Comparison of ENCODE assay signal across 8 cellular contexts in the genomic region with DNA sequence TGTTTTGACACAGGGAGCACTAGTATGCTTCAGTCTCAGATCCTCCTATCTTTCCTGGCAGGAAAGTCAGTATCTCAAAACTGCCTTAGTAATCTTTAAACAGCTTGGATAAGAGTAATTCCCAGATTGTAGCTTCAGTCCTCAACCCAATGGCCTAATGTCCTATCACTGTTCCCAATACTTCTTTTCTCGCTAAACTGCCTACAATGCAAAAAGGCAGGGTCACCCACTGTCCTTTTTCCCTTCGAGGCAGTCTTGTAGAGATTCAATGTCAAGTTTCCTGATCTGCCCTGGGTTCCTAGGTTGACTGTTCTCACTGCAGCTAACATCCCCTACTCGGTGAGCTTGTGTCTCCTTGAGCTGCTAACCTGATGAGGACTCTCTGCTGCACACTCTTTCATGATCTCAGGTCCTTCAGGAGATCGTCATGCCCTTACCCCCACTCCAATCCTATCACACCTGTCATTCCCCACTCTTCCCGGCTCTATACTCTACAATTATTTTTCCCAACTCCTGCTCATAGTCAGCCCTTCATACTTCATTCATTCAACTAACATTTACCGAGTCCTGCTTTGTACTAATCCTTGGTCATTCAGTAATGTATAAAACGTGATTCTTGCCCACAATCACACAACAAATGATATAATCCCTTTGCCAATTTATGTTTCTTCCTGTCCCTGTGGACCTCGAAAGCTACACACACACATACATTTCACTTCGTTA. TPM values are rescaled to one million over a fixed set of nuclear protein-coding genes. Genes with fewer than 3 reads are reported as not detected.
DNase-seq lines count a peak whose midpoint lies in the region; ATAC-seq and TF ChIP-seq lines count a peak whose summit lies in the region.

No MANE protein-coding gene starts in this region.

- H3K36me3 ChIP-seq in BJ (ENCODE audit: control insufficient read depth, insufficient read depth, low read length) (peaks cover 2% of the 10 kb centered on the region; the same call in 1 of the 2 replicates), HUES48 (ENCODE audit: control insufficient read depth, insufficient read depth, low read length) (peaks cover 32% of the 10 kb centered on the region), muscle layer of colon (ENCODE audit: insufficient read depth, low read length) (no peaks in the 10 kb centered on the region)

- no peak for TF ChIP-seq CTCF in BJ (IDR thresholded peaks at IDR 0.05; ENCODE audit: insufficient read depth, low read depth, low read length)

- no peaks in the 10 kb centered on the region for H3K9me3 ChIP-seq in HUES48 (ENCODE audit: control insufficient read depth, insufficient read depth, low read length)
- H3K9me3 ChIP-seq in muscle layer of colon (ENCODE audit: low read length): no peaks in the 10 kb centered on the region

- H3K27ac ChIP-seq in HUES48 (ENCODE audit: low read depth, low read length) (peak overlapping the region; percentile 81), cingulate gyrus (ENCODE audit: low read depth, low read length) (peak overlapping the region; percentile 87), muscle layer of colon (ENCODE audit: low read depth, low read length) (peak overlapping the region; percentile 94)

- no peak for DNase-seq in BJ (ENCODE audit: low read depth)
- DNase-seq in NK-92 (lab: John Stamatoyannopoulos, UW; ENCODE audit: unreplicated experiment): no peak
- DNase-seq in activated CD8-positive, alpha-beta memory T cell treated with anti-CD3 and anti-CD28 coated beads for 24 hours: no peak
- no peak for DNase-seq in GM19238 (ENCODE audit: insufficient read length, low spot score)

- POLR2A ChIA-PET in BJ (lab: Charles Lee): interaction anchor here (0.6 kb wide), 1 partner anchor 209 kb away, joined by 5 read pairs; no protein-coding TSS in a partner anchor

- peak overlapping the region; percentile 58; the same call in 1 of the 2 replicates for H3K9ac ChIP-seq in HUES48 (ENCODE audit: low read depth, low read length)
- peak overlapping the region; percentile 77 for H3K9ac ChIP-seq in muscle layer of colon (ENCODE audit: low read length)

- H3K4me3 ChIP-seq in BJ (ENCODE audit: low read depth, low read length) (peak overlapping the region; percentile 62), HUES48 (ENCODE audit: low read depth, low read length) (peak overlapping the region; percentile 93), muscle layer of colon (ENCODE audit: low read depth in 1 of 2, low read length in 2 of 2) (peak overlapping the region; percentile 34 to 87)

- no peak for ATAC-seq in HG03439 (IDR thresholded peaks at IDR 0.05; ENCODE audit: unreplicated experiment)

- H3K4me1 ChIP-seq in HUES48 (ENCODE audit: control insufficient read depth, insufficient read depth, low read length) (peaks cover 15% of the 10 kb centered on the region), muscle layer of colon (ENCODE audit: insufficient read depth, low read length) (peaks cover 32% of the 10 kb centered on the region)

- no peaks in the 10 kb centered on the region for H3K27me3 ChIP-seq in BJ (ENCODE audit: control insufficient read depth, insufficient read depth, low read length)
- H3K27me3 ChIP-seq in HUES48 (ENCODE audit: control insufficient read depth, insufficient read depth, low read length): no peaks in the 10 kb centered on the region
- H3K27me3 ChIP-seq in muscle layer of colon (ENCODE audit: control insufficient read depth in 1 of 2, insufficient read depth in 2 of 2, low read length in 2 of 2): no peaks in the 10 kb centered on the region

- CTCF ChIA-PET in BJ (lab: Yijun Ruan, JAX): interaction anchor here (1.5 to 2.0 kb wide), 2 partner anchors 8 to 21 kb away, joined by 5 to 7 read pairs; no protein-coding TSS in a partner anchor

RNA-seq across cellular contexts. Expression of gene C2CD3, which starts 0.9 kb away (rescaled TPM):
- polyA plus RNA-seq in BJ (2011; rRNA removed): 10.3 and 11.2 TPM in 2 replicates
- 35.6 and 47.0 TPM in 2 replicates for polyA minus RNA-seq in BJ (2011; rRNA and poly(A)+ RNA removed)

RNA-seq across cellular contexts. Expression of gene PPME1, which starts 1.2 kb away (rescaled TPM):
- polyA plus RNA-seq in BJ (2011; rRNA removed): 93.8 and 133 TPM in 2 replicates
- 49.0 and 76.2 TPM in 2 replicates for polyA minus RNA-seq in BJ (2011; rRNA and poly(A)+ RNA removed)
